ENCODE assay signal across 28 cellular contexts in genomic region chr10:71938211-71938610, GRCh38. TPM values are rescaled to one million over a fixed set of nuclear protein-coding genes. Genes with fewer than 3 reads are reported as not detected.
"Had no signal": no experiment of that assay in that cellular context is flagged by ENCODE, and none has a peak within 500 bp of the region (broad histone marks: within the 10 kb centered on the region; RNA-seq: fewer than 3 reads in every experiment).

No MANE protein-coding gene starts in this region.

- ATAC-seq: activated CD4-positive, alpha-beta T cell treated with anti-CD3 and anti-CD28 coated beads for 36 hours; activated naive CD4-positive, alpha-beta T cell treated with anti-CD3 and anti-CD28 coated beads, Interleukin-2, amount 50 U/mL, for 72 hours; activated T-cell treated with anti-CD3 and anti-CD28 coated beads, Interleukin-2, amount 50 U/mL, for 72 hours; T-helper 17 cell had no signal

- H3K9me3 ChIP-seq: colonic mucosa had no signal

- H3K4me1 ChIP-seq: ascending aorta, breast epithelium, colonic mucosa had no signal

- DNase-seq: activated CD4-positive, alpha-beta memory T cell treated with anti-CD3 and anti-CD28 coated beads for 36 hours; activated CD4-positive, alpha-beta T cell treated with anti-CD3 and anti-CD28 coated beads for 36 hours; activated CD4-positive, alpha-beta T cell treated with anti-CD3 and anti-CD28 coated beads, Interleukin-2, amount 10 ng/mL, durations not matched to agents 24 days and 14 days; activated CD4-positive, CD25-positive, alpha-beta regulatory T cell; activated CD4-positive, CD25-positive, alpha-beta regulatory T cell treated with anti-CD3 and anti-CD28 coated beads, Interleukin-2, amount 50 U/mL, for 72 hours; activated CD8-positive, alpha-beta memory T cell treated with anti-CD3 and anti-CD28 coated beads, Interleukin-2, amount 50 U/mL, for 48 hours; activated gamma-delta T cell; activated naive CD4-positive, alpha-beta T cell; activated naive CD4-positive, alpha-beta T cell treated with anti-CD3 and anti-CD28 coated beads, Interleukin-2, amount 10 ng/mL, durations not matched to agents 7 days and 5 days; activated naive CD8-positive, alpha-beta T cell treated with anti-CD3 and anti-CD28 coated beads, Interleukin-2, amount 10 ng/mL, durations not matched to agents 7 days and 5 days; activated T-cell treated with anti-CD3 and anti-CD28 coated beads for 4 hours; activated T-cell treated with anti-CD3 and anti-CD28 coated beads, Interleukin-2, amount 50 U/mL, for 24 hours; activated T-cell treated with anti-CD3 and anti-CD28 coated beads, Interleukin-2, amount 50 U/mL, for 72 hours; central memory CD4-positive, alpha-beta T cell; cerebellar nuclear complex; colonic mucosa; effector CD8-positive, alpha-beta T cell; head of caudate nucleus; T-helper 1 cell; T-helper 17 cell; T1000 had no signal

- H3K4me3 ChIP-seq: ascending aorta, breast epithelium, cardiac muscle cell, colonic mucosa had no signal

- FAIRE-seq: endometrium, frontal cortex had no signal

- H3K36me3 ChIP-seq: ascending aorta, breast epithelium, cardiac muscle cell, colonic mucosa had no signal

- H3K27ac ChIP-seq: ascending aorta, breast epithelium, cardiac muscle cell, colonic mucosa, epithelial cell of prostate had no signal

- H3K27me3 ChIP-seq: ascending aorta, breast epithelium, cardiac muscle cell, colonic mucosa had no signal

RNA-seq across cellular contexts. Expression of gene CHST3, which starts 26.0 kb away (rescaled TPM):
- total RNA-seq: activated naive CD8-positive, alpha-beta T cell treated with anti-CD3 and anti-CD28 coated beads, Interleukin-2, amount 10 ng/mL, durations not matched to agents 7 days and 5 days; T-helper 17 cell had no signal
